9 cellular contexts compared by ENCODE assay signal in the genomic region with DNA sequence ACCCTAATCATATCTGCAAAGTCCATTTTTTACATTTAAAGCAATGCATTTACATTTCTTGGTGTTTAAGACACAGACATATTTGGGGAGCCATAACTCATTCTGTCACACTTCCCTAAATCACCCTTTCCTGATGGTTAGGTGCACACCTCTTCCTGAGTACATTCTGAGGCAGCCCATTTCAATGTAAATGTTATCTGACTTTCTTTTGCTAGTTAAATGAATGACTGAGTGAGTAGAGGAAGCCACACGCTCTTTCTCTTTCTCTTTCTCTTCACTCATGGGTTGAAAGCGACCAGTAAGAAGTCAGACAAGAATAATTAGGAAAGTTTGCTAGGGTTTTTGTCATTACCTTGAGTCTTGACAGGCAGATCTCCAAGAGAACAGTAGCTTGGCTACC.
A peak's percentile ranks its signal among the peaks of the same experiment; 100 is the strongest.
DNase-seq lines count a peak whose midpoint lies in the region; ATAC-seq and TF ChIP-seq lines count a peak whose summit lies in the region.
"Had no signal": no experiment of that assay in that cellular context is flagged by ENCODE, and none has a peak within 500 bp of the region (broad histone marks: within the 10 kb centered on the region; RNA-seq: fewer than 3 reads in every experiment).

No MANE protein-coding gene starts in this region.

- ATAC-seq in HG02588 (IDR thresholded peaks at IDR 0.05; ENCODE audit: unreplicated experiment) (peak; percentile 98), HG03469 (IDR thresholded peaks at IDR 0.05; ENCODE audit: unreplicated experiment) (peak; percentile 77)
- ATAC-seq in stimulated activated naive CD8-positive, alpha-beta T cell treated with anti-CD3 and anti-CD28 coated beads, Interleukin-15, Interleukin-2, amounts not matched to agents 100 U/mL and 50 U/mL, for 24 hours: peak; percentile 52

- intact Hi-C loops in tibial artery (cut with DNase I; ENCODE audit: low total_unique reads): no loop called here

- H3K36me3 ChIP-seq in tibial artery: no peaks in the 10 kb centered on the region

- no peak overlapping the region for H3K4me3 Mint-ChIP-seq in activated naive CD4-positive, alpha-beta T cell treated with anti-CD3 and anti-CD28 coated beads, Interleukin-2, amount 10 ng/mL, durations not matched to agents 7 days and 5 days

- peak overlapping the region; percentile 75 for H3K27ac Mint-ChIP-seq in activated naive CD4-positive, alpha-beta T cell treated with anti-CD3 and anti-CD28 coated beads, Interleukin-2, amount 10 ng/mL, durations not matched to agents 7 days and 5 days

- H3K27ac ChIP-seq in tibial artery: no peak overlapping the region
- H3K27ac ChIP-seq: RWPE1 had no signal

- H3K4me1 ChIP-seq in tibial artery: no peaks in the 10 kb centered on the region

- CTCF ChIA-PET in activated naive CD4-positive, alpha-beta T cell treated with anti-CD3 and anti-CD28 coated beads, Interleukin-2, amount 10 ng/mL, durations not matched to agents 7 days and 5 days (lab: Charles Lee): interaction anchor here (1.0 to 1.8 kb wide), 2 partner anchors 11 to 70 kb away, joined by 3 to 5 read pairs; no protein-coding TSS in a partner anchor

- DNase-seq in activated naive CD4-positive, alpha-beta T cell treated with anti-CD3 and anti-CD28 coated beads, Interleukin-2, amount 10 ng/mL, durations not matched to agents 7 days and 5 days: no peak
- no peak for DNase-seq in activated naive CD4-positive, alpha-beta T cell (lab: John Stamatoyannopoulos, UW)
- DNase-seq in stimulated activated naive CD8-positive, alpha-beta T cell treated with anti-CD3 and anti-CD28 coated beads, Interleukin-15, Interleukin-2, amounts not matched to agents 100 U/mL and 50 U/mL, for 24 hours: no peak
- no peak for DNase-seq in EL
- no peak for DNase-seq in tibial artery
- no peak for DNase-seq in midbrain (lab: John Stamatoyannopoulos, UW)

- H3K4me3 ChIP-seq in tibial artery: no peak overlapping the region

- H3K9me3 ChIP-seq in tibial artery: no peaks in the 10 kb centered on the region

- H3K9me3 Mint-ChIP-seq in activated naive CD4-positive, alpha-beta T cell treated with anti-CD3 and anti-CD28 coated beads, Interleukin-2, amount 10 ng/mL, durations not matched to agents 7 days and 5 days: no peaks in the 10 kb centered on the region

- peaks cover 26% of the 10 kb centered on the region for H3K4me1 Mint-ChIP-seq in activated naive CD4-positive, alpha-beta T cell treated with anti-CD3 and anti-CD28 coated beads, Interleukin-2, amount 10 ng/mL, durations not matched to agents 7 days and 5 days

- no peak for TF ChIP-seq CTCF in tibial artery (IDR thresholded peaks at IDR 0.05)

- H3K36me3 Mint-ChIP-seq in activated naive CD4-positive, alpha-beta T cell treated with anti-CD3 and anti-CD28 coated beads, Interleukin-2, amount 10 ng/mL, durations not matched to agents 7 days and 5 days: peaks cover 2% of the 10 kb centered on the region

- H3K27me3 ChIP-seq in tibial artery: no peaks in the 10 kb centered on the region

- no peaks in the 10 kb centered on the region for H3K27me3 Mint-ChIP-seq in activated naive CD4-positive, alpha-beta T cell treated with anti-CD3 and anti-CD28 coated beads, Interleukin-2, amount 10 ng/mL, durations not matched to agents 7 days and 5 days
